ENCODE assay signal across 10 cellular contexts in genomic region chr4:162891788-162892707, GRCh38.
DNase-seq lines count a peak whose midpoint lies in the region; ATAC-seq and TF ChIP-seq lines count a peak whose summit lies in the region.
"Had no signal": no experiment of that assay in that cellular context is flagged by ENCODE, and none has a peak within 500 bp of the region (broad histone marks: within the 10 kb centered on the region; RNA-seq: fewer than 3 reads in every experiment).

No MANE protein-coding gene starts in this region.

- peaks cover 6% of the 10 kb centered on the region for H3K4me1 Mint-ChIP-seq in neural progenitor cell

- H3K27me3 ChIP-seq in neural progenitor cell (no peaks in the 10 kb centered on the region), uterus (no peaks in the 10 kb centered on the region), upper lobe of left lung (no peaks in the 10 kb centered on the region)

- H3K4me2 ChIP-seq in neural progenitor cell, result no peak overlapping the region

- no peak for TF ChIP-seq EP300 in upper lobe of left lung (IDR thresholded peaks at IDR 0.05)

- no peaks in the 10 kb centered on the region for H3K36me3 Mint-ChIP-seq in neural progenitor cell
- H3K36me3 Mint-ChIP-seq: brain had no signal

- peak overlapping the region; percentile 13 for H3K27ac Mint-ChIP-seq in neural progenitor cell

- peaks cover 2% of the 10 kb centered on the region for H3K27me3 Mint-ChIP-seq in neural progenitor cell (ENCODE audit: insufficient read depth, low read depth)
- H3K27me3 Mint-ChIP-seq: brain had no signal

- no peak overlapping the region for H3K4me3 Mint-ChIP-seq in neural progenitor cell
- H3K4me3 Mint-ChIP-seq: brain had no signal

- no peak overlapping the region for H2AFZ ChIP-seq in neural progenitor cell (replicated peaks)

- no peak overlapping the region for H3K4me3 ChIP-seq in neural progenitor cell
- no peak overlapping the region for H3K4me3 ChIP-seq in uterus
- H3K4me3 ChIP-seq in upper lobe of left lung, result no peak overlapping the region
- H3K4me3 ChIP-seq: HAP-1 had no signal

- intact Hi-C loops in uterus (cut with DNase I; ENCODE audit: low total_unique reads), result no loop called here

- DNase-seq in Kasumi-1 (lab: John Stamatoyannopoulos, UW), result peak; percentile 43 to 47
- no peak for DNase-seq in neural progenitor cell (ENCODE audit: low spot score)
- DNase-seq in SW 1271 (lab: John Stamatoyannopoulos, UW), result no peak
- DNase-seq in uterus, result no peak
- DNase-seq in NCI-H1105 (lab: John Stamatoyannopoulos, UW), result no peak
- no peak for DNase-seq in upper lobe of left lung

- TF ChIP-seq POLR2A in uterus (IDR thresholded peaks at IDR 0.05), result no peak
- no peak for TF ChIP-seq POLR2A in upper lobe of left lung (IDR thresholded peaks at IDR 0.05)

- H3K9me3 Mint-ChIP-seq in neural progenitor cell, result peaks cover 3% of the 10 kb centered on the region

- H3K79me2 ChIP-seq in neural progenitor cell (ENCODE audit: low read depth), result no peaks in the 10 kb centered on the region

- 59 to 67% methylated on average over 3 of the region's 3 CpGs for WGBS in upper lobe of left lung, 2 donors

- H3K9me3 ChIP-seq in neural progenitor cell (ENCODE audit: low read depth) (no peaks in the 10 kb centered on the region), uterus (no peaks in the 10 kb centered on the region), upper lobe of left lung (no peaks in the 10 kb centered on the region)
- H3K9me3 ChIP-seq: HAP-1 had no signal

- no peak overlapping the region for H3K9ac ChIP-seq in neural progenitor cell

- no peaks in the 10 kb centered on the region for H4K20me1 ChIP-seq in neural progenitor cell (ENCODE audit: low read depth)

- H3K36me3 ChIP-seq in neural progenitor cell, result no peaks in the 10 kb centered on the region
- no peaks in the 10 kb centered on the region for H3K36me3 ChIP-seq in uterus
- no peaks in the 10 kb centered on the region for H3K36me3 ChIP-seq in upper lobe of left lung
- H3K36me3 ChIP-seq: HAP-1 had no signal

- peaks cover 12% of the 10 kb centered on the region for H3F3A ChIP-seq in neural progenitor cell (ENCODE audit: low read depth)

- no peak overlapping the region for H3K27ac ChIP-seq in neural progenitor cell
- H3K27ac ChIP-seq in uterus, result no peak overlapping the region
- H3K27ac ChIP-seq in upper lobe of left lung, result no peak overlapping the region

- ATAC-seq in GM18873 (IDR thresholded peaks at IDR 0.05; ENCODE audit: low FRiP score, unreplicated experiment), result peak; percentile 100
- ATAC-seq in HG02623 (IDR thresholded peaks at IDR 0.05; ENCODE audit: unreplicated experiment), result peak; percentile 98
- no peak for ATAC-seq in upper lobe of left lung (ENCODE audit: low FRiP score in 2 of 2)

- TF ChIP-seq CTCF in neural progenitor cell (IDR thresholded peaks at IDR 0.05) (no peak), uterus (IDR thresholded peaks at IDR 0.05) (no peak), upper lobe of left lung (IDR thresholded peaks at IDR 0.05) (no peak)

- H3K4me1 ChIP-seq in neural progenitor cell (no peaks in the 10 kb centered on the region), uterus (no peaks in the 10 kb centered on the region), upper lobe of left lung (no peaks in the 10 kb centered on the region)

Comparison
In these comparisons a context has a peak if more than half of its experiments do, and no peak if none do; other contexts are left out.
1. ATAC-seq: peak in GM18873 (single experiment) and HG02623 (single experiment); none in upper lobe of left lung (0 of 2).
2. DNase-seq: peak in Kasumi-1 (2 of 2); none in neural progenitor cell (single experiment), SW 1271 (0 of 2), uterus (0 of 2), NCI-H1105 (single experiment) and upper lobe of left lung (0 of 2).